ENCODE assay signal across 1 cellular context in the genomic region with DNA sequence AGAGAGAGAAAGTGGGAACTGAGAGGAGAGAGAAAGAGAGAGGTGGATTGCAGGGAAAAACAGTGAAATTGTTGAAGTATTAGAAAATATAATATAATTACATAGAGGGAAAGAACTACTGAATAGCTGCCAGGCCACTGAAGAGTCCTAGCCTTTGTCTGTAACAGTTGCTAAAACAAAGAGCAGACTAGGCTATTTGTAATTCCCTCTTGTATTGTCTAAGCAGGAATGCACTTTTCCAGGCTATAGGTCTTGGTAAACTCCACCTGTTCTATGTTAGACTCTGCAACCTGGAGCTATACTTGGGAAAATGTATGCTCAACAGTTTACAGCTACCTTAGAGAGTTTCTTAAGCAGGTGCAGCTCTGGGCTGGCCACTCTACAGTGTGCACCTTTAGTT.
TF ChIP-seq lines count a peak whose summit lies in the region.

No MANE protein-coding gene starts in this region.

TF ChIP-seq in GM23338, 12 proteins besides CTCF, POLR2A, EP300 and RAD21 (continued from another document):
- TF ChIP-seq NANOG (IDR thresholded peaks at IDR 0.05; ENCODE audit: borderline replicate concordance): no peak
- no peak for TF ChIP-seq ZNF114 (CRISPR knock-in tag; IDR thresholded peaks at IDR 0.05)
- TF ChIP-seq ZNF331 (CRISPR knock-in tag; IDR thresholded peaks at IDR 0.05; ENCODE audit: low read depth): no peak
- TF ChIP-seq, protein P1, sequence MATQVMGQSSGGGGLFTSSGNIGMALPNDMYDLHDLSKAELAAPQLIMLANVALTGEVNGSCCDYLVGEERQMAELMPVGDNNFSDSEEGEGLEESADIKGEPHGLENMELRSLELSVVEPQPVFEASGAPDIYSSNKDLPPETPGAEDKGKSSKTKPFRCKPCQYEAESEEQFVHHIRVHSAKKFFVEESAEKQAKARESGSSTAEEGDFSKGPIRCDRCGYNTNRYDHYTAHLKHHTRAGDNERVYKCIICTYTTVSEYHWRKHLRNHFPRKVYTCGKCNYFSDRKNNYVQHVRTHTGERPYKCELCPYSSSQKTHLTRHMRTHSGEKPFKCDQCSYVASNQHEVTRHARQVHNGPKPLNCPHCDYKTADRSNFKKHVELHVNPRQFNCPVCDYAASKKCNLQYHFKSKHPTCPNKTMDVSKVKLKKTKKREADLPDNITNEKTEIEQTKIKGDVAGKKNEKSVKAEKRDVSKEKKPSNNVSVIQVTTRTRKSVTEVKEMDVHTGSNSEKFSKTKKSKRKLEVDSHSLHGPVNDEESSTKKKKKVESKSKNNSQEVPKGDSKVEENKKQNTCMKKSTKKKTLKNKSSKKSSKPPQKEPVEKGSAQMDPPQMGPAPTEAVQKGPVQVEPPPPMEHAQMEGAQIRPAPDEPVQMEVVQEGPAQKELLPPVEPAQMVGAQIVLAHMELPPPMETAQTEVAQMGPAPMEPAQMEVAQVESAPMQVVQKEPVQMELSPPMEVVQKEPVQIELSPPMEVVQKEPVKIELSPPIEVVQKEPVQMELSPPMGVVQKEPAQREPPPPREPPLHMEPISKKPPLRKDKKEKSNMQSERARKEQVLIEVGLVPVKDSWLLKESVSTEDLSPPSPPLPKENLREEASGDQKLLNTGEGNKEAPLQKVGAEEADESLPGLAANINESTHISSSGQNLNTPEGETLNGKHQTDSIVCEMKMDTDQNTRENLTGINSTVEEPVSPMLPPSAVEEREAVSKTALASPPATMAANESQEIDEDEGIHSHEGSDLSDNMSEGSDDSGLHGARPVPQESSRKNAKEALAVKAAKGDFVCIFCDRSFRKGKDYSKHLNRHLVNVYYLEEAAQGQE (IDR thresholded peaks at IDR 0.05; ENCODE audit: unreplicated experiment): no peak
- TF ChIP-seq POLR2AphosphoS5 (IDR thresholded peaks at IDR 0.05; ENCODE audit: low read depth): no peak
- TF ChIP-seq, protein P2, sequence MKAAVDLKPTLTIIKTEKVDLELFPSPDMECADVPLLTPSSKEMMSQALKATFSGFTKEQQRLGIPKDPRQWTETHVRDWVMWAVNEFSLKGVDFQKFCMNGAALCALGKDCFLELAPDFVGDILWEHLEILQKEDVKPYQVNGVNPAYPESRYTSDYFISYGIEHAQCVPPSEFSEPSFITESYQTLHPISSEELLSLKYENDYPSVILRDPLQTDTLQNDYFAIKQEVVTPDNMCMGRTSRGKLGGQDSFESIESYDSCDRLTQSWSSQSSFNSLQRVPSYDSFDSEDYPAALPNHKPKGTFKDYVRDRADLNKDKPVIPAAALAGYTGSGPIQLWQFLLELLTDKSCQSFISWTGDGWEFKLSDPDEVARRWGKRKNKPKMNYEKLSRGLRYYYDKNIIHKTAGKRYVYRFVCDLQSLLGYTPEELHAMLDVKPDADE (IDR thresholded peaks at IDR 0.05): no peak
- TF ChIP-seq CREB1 (CRISPR knock-in tag; IDR thresholded peaks at IDR 0.05; ENCODE audit: low read depth): no peak
- TF ChIP-seq EZH2phosphoT487 (IDR thresholded peaks at IDR 0.05; ENCODE audit: unreplicated experiment): no peak
